Comparison of ENCODE assay signal across 8 cellular contexts in genomic region chr15:84598250-84598649, GRCh38. TPM values are rescaled to one million over a fixed set of nuclear protein-coding genes. Genes with fewer than 3 reads are reported as not detected.
DNase-seq lines count a peak whose midpoint lies in the region; ATAC-seq and TF ChIP-seq lines count a peak whose summit lies in the region.

No MANE protein-coding gene starts in this region.

- in situ Hi-C loops in GM13976 (cut with MboI; ENCODE audit: low sequenced_read_pairs, unreplicated experiment): no loop called here

- H3K9me3 ChIP-seq in upper lobe of right lung (no peaks in the 10 kb centered on the region), heart right ventricle (no peaks in the 10 kb centered on the region)

- H3K27ac Mint-ChIP-seq in GM23338: no peak overlapping the region

- no peak overlapping the region for H3K4me2 ChIP-seq in GM23338

- H3K36me3 ChIP-seq in GM23338 (ENCODE audit: insufficient read depth) (no peaks in the 10 kb centered on the region), upper lobe of right lung (no peaks in the 10 kb centered on the region), heart right ventricle (no peaks in the 10 kb centered on the region)

- WGBS in heart right ventricle, 2 donors: 82 to 92% methylated on average over 2 of the region's 2 CpGs

- no peaks in the 10 kb centered on the region for H4K20me1 ChIP-seq in GM23338 (replicated peaks; ENCODE audit: insufficient read depth)

- no peak overlapping the region; the same call in 1 of the 2 replicates for H3K27ac ChIP-seq in GM23338 (ENCODE audit: low read depth)
- peak overlapping the region; percentile 69 for H3K27ac ChIP-seq in upper lobe of right lung
- H3K27ac ChIP-seq in heart right ventricle: peak overlapping the region in 2 of 10 donors; percentile 36 to 86

- H3K27me3 ChIP-seq in GM23338 (ENCODE audit: insufficient read depth) (no peaks in the 10 kb centered on the region), upper lobe of right lung (no peaks in the 10 kb centered on the region), heart right ventricle (no peaks in the 10 kb centered on the region)

- H3K79me2 ChIP-seq in GM23338 (replicated peaks; ENCODE audit: insufficient read depth): peaks cover 17% of the 10 kb centered on the region

- ATAC-seq in GM23338 (no peak), upper lobe of right lung (peak; percentile 59), heart right ventricle (no peak)

- H3K27me3 Mint-ChIP-seq in GM23338 (ENCODE audit: insufficient read depth, low read depth, poor library complexity): peaks cover 42% of the 10 kb centered on the region

- peaks cover 27% of the 10 kb centered on the region for H3K36me3 Mint-ChIP-seq in GM23338 (ENCODE audit: low read depth)

- DNase-seq in GM13976 (ENCODE audit: low spot score): peak; percentile 64
- DNase-seq in GM23338 (ENCODE audit: low spot score): peak; percentile 44
- peak; percentile 97 for DNase-seq in NOMO-1 treated with DMSO at 0.1 percent for 48 hours (lab: John Stamatoyannopoulos, UW; ENCODE audit: unreplicated experiment)
- DNase-seq in effector CD4-positive, alpha-beta T cell: peak; percentile 15
- DNase-seq in upper lobe of right lung: no peak
- DNase-seq in retina: no peak
- no peak for DNase-seq in SK-N-DZ (ENCODE audit: low spot score)
- no peak for DNase-seq in heart right ventricle

- peaks cover 14% of the 10 kb centered on the region for H3F3A ChIP-seq in GM23338 (replicated peaks; ENCODE audit: low read depth)

- intact Hi-C loops in upper lobe of right lung (cut with DNase I) (no loop called here), heart right ventricle (cut with DNase I) (loop anchor here in 8 of 10 donors (5.0 to 10.0 kb wide), 9 partner anchors 34 to 447 kb away; partner anchors contain the start of genes WDR73 (in 2 of the 8), ALPK3 (in 1 of the 8) and NMB (in 1 of the 8))

- no peak overlapping the region for H3K4me3 Mint-ChIP-seq in GM23338

- H2AFZ ChIP-seq in GM23338: peak overlapping the region; percentile 2; the same call in 1 of the 2 replicates

- H3K4me1 ChIP-seq in GM23338 (ENCODE audit: insufficient read depth): peaks cover 23% of the 10 kb centered on the region
- H3K4me1 ChIP-seq in upper lobe of right lung: peaks cover 17% of the 10 kb centered on the region
- H3K4me1 ChIP-seq in heart right ventricle: peaks cover 0 to 51% (median 15%) of the 10 kb centered on the region in 9 donors

- H3K4me3 ChIP-seq in GM23338: no peak overlapping the region
- H3K4me3 ChIP-seq in upper lobe of right lung: no peak overlapping the region
- H3K4me3 ChIP-seq in heart right ventricle: no peak overlapping the region

- no peaks in the 10 kb centered on the region for H3K9me2 ChIP-seq in GM23338 (ENCODE audit: insufficient read depth)

- H3K9me3 Mint-ChIP-seq in GM23338: peaks cover 24% of the 10 kb centered on the region

- TF ChIP-seq CTCF in GM13976 (IDR thresholded peaks at IDR 0.05; ENCODE audit: borderline replicate concordance, control extremely low read depth, extremely low read depth, insufficient read depth, missing control alignments): peak; percentile 5
- TF ChIP-seq CTCF in GM23338 (conservative IDR thresholded peaks at IDR 0.05; ENCODE audit: low read depth in 2 of 2): no peak
- TF ChIP-seq CTCF in upper lobe of right lung (IDR thresholded peaks at IDR 0.05): no peak
- TF ChIP-seq CTCF in heart right ventricle (IDR thresholded peaks at IDR 0.05): no peak

- peaks cover 47% of the 10 kb centered on the region for H3K4me1 Mint-ChIP-seq in GM23338

TF ChIP-seq in GM23338, 12 proteins besides CTCF, POLR2A, EP300 and RAD21:
- TF ChIP-seq CREB1 (CRISPR knock-in tag; IDR thresholded peaks at IDR 0.05; ENCODE audit: low read depth) (no peak), ETS1 (IDR thresholded peaks at IDR 0.05) (no peak), ZNF331 (CRISPR knock-in tag; IDR thresholded peaks at IDR 0.05; ENCODE audit: low read depth) (no peak)

RNA-seq across cellular contexts. Expression of gene ZSCAN2, which starts 2.6 kb away (rescaled TPM):
- 63.9 and 93.0 TPM in 2 replicates for total RNA-seq in GM23338 (2014; rRNA removed; shearing (Covaris generic))
- polyA plus RNA-seq in GM23338 (2016; fragmentation: Nextera tagmentation; extraction: Ambion mirVana) (42.7 and 45.8 TPM in 2 replicates), heart right ventricle (1 to 10 TPM; 4.1 to 4.2 TPM)
- total RNA-seq in upper lobe of right lung (5.8 TPM), heart right ventricle (1 to 10 TPM; 3.7 to 8.1 (median 5.9) TPM)
- polyA plus RNA-seq in SK-N-DZ (2014; cell fraction: cytosol; rRNA removed): 64.9 and 72.6 TPM in 2 replicates
- polyA plus RNA-seq in SK-N-DZ (2014; cell fraction: nucleus; rRNA removed): 21.9 and 28.3 TPM in 2 replicates

RNA-seq across cellular contexts. Expression of gene WDR73, which starts 55.8 kb away (rescaled TPM):
- total RNA-seq in GM23338 (2014; rRNA removed; shearing (Covaris generic)): 25.2 and 29.3 TPM in 2 replicates
- 14.8 TPM in 2 replicates for polyA plus RNA-seq in GM23338 (2016; fragmentation: Nextera tagmentation; extraction: Ambion mirVana)
- 29.4 TPM for total RNA-seq in upper lobe of right lung
- polyA plus RNA-seq in SK-N-DZ (2014; cell fraction: cytosol; rRNA removed): 24.1 and 34.5 TPM in 2 replicates
- 57.5 and 59.6 TPM in 2 replicates for polyA plus RNA-seq in SK-N-DZ (2014; cell fraction: nucleus; rRNA removed)
- 10 to 100 TPM; 10.4 to 16.0 (median 13.9) TPM for total RNA-seq in heart right ventricle
- 10 to 100 TPM; 16.7 to 18.4 TPM for polyA plus RNA-seq in heart right ventricle

RNA-seq across cellular contexts. Expression of gene NMB, which starts 59.7 kb away (rescaled TPM):
- 19.8 and 22.0 TPM in 2 replicates for total RNA-seq in GM23338 (2014; rRNA removed; shearing (Covaris generic))
- 17.0 and 18.1 TPM in 2 replicates for polyA plus RNA-seq in GM23338 (2016; fragmentation: Nextera tagmentation; extraction: Ambion mirVana)
- total RNA-seq in upper lobe of right lung: 9.0 TPM
- polyA plus RNA-seq in SK-N-DZ (2014; cell fraction: cytosol; rRNA removed): 4.5 and 5.5 TPM in 2 replicates
- polyA plus RNA-seq in SK-N-DZ (2014; cell fraction: nucleus; rRNA removed): 3.5 and 9.3 TPM in 2 replicates
- 1 to 10 TPM in 9 of 10 donors, under 1 TPM in 1; 0.96 to 6.6 (median 2.1) TPM for total RNA-seq in heart right ventricle
- polyA plus RNA-seq in heart right ventricle: 1 to 10 TPM; 2.3 to 8.0 TPM

Comparison
In these comparisons a context has a peak if more than half of its experiments do, and no peak if none do; other contexts are left out.
1. DNase-seq: peak in GM13976 (single experiment), GM23338 (single experiment), NOMO-1 treated with DMSO at 0.1 percent for 48 hours (single experiment) and effector CD4-positive, alpha-beta T cell (single experiment); none in upper lobe of right lung (single experiment), retina (single experiment), SK-N-DZ (single experiment) and heart right ventricle (0 of 2).